9 cellular contexts compared by ENCODE assay signal in genomic region chr1:1359668-1360468, GRCh38. TPM values are rescaled to one million over a fixed set of nuclear protein-coding genes. Genes with fewer than 3 reads are reported as not detected.
DNase-seq lines count a peak whose midpoint lies in the region; ATAC-seq and TF ChIP-seq lines count a peak whose summit lies in the region.
"Had no signal": no experiment of that assay in that cellular context is flagged by ENCODE, and none has a peak within 500 bp of the region (broad histone marks: within the 10 kb centered on the region; RNA-seq: fewer than 3 reads in every experiment).

No MANE protein-coding gene starts in this region.

- DNase-seq in HCEC 1CT, result peak; percentile 46
- DNase-seq in astrocyte of the spinal cord (ENCODE audit: low read depth, low spot score), result peak; percentile 80
- peak; percentile 16 for DNase-seq in iPS-NIHi11 (ENCODE audit: low spot score)
- DNase-seq in stomach, result no peak
- DNase-seq in NCI-H1436 treated with DMSO at 0.1 percent for 48 hours (lab: John Stamatoyannopoulos, UW), result no peak
- DNase-seq in NCI-H1930 (lab: John Stamatoyannopoulos, UW), result no peak
- no peak for DNase-seq in HEK293T (ENCODE audit: extremely low spot score)
- DNase-seq: NCI-H1048 had no signal

- in situ Hi-C loops in astrocyte of the spinal cord (cut with HindIII; ENCODE audit: low sequenced_read_pairs), result no loop called here

- H3K27me3 ChIP-seq in stomach, result peaks cover 0 to 57% (median 27%) of the 10 kb centered on the region in 3 donors

- no peak for ATAC-seq in HG03520 (IDR thresholded peaks at IDR 0.05; ENCODE audit: unreplicated experiment)

- 44 to 64% (median 59%) methylated on average over 17 to 28 of the region's 28 CpGs for WGBS in stomach, 5 donors

- no peak for TF ChIP-seq POLR2A in stomach (IDR thresholded peaks at IDR 0.05)

- intact Hi-C loops in stomach (cut with DNase I; ENCODE audit: low total_unique reads), result no loop called here

- no peaks in the 10 kb centered on the region for H3K9me3 ChIP-seq in stomach

- H3K4me1 ChIP-seq in stomach, result peaks cover 42 to 71% (median 60%) of the 10 kb centered on the region in 4 donors

- H3K4me3 ChIP-seq in astrocyte of the spinal cord (ENCODE audit: low read depth, low read length), result no peak overlapping the region
- H3K4me3 ChIP-seq in stomach, result no peak overlapping the region

- no peak for TF ChIP-seq EP300 in stomach (IDR thresholded peaks at IDR 0.05)

- peaks cover 0 to 1% (median 0%) of the 10 kb centered on the region in 4 donors for H3K36me3 ChIP-seq in stomach

- H3K27ac ChIP-seq in stomach, result peak overlapping the region; percentile 30 to 89 (median 85)

- no peak for TF ChIP-seq CTCF in astrocyte of the spinal cord (IDR thresholded peaks at IDR 0.05; ENCODE audit: low read depth, low read length)
- TF ChIP-seq CTCF in stomach (IDR thresholded peaks at IDR 0.05), result no peak

- CTCF ChIA-PET in HEK293T (lab: Yijun Ruan, JAX), result no interaction called here

- POLR2A ChIA-PET in HEK293T (lab: Yijun Ruan, JAX), result no interaction called here

TF ChIP-seq in HEK293T, 16 proteins besides CTCF, POLR2A, EP300 and RAD21:
- TF ChIP-seq PKNOX1 (IDR thresholded peaks at IDR 0.05) (no peak), FOXM1 (IDR thresholded peaks at IDR 0.05; ENCODE audit: borderline replicate concordance) (no peak), FOXA1 (IDR thresholded peaks at IDR 0.05) (no peak), HDGF (IDR thresholded peaks at IDR 0.05; ENCODE audit: borderline replicate concordance) (no peak), ARNT (IDR thresholded peaks at IDR 0.05) (no peak), ELF4 (IDR thresholded peaks at IDR 0.05) (no peak), LEF1 (IDR thresholded peaks at IDR 0.05; ENCODE audit: borderline replicate concordance) (no peak), CTBP1 (IDR thresholded peaks at IDR 0.05; ENCODE audit: borderline replicate concordance) (no peak), NFRKB (IDR thresholded peaks at IDR 0.05) (no peak), BHLHE40 (IDR thresholded peaks at IDR 0.05; ENCODE audit: borderline replicate concordance) (no peak), SUZ12 (IDR thresholded peaks at IDR 0.05) (no peak), TARDBP (IDR thresholded peaks at IDR 0.05) (no peak), ZNF384 (IDR thresholded peaks at IDR 0.05) (no peak), SP1 (IDR thresholded peaks at IDR 0.05) (no peak), L3MBTL2 (conservative IDR thresholded peaks at IDR 0.05) (no peak), FOXK2 (IDR thresholded peaks at IDR 0.05) (no peak)

RNA-seq across cellular contexts. Expression of gene MXRA8, which starts 1.5 kb away (rescaled TPM):
- 100 to 1,000 TPM in 2 of 5 donors, 10 to 100 TPM in 3; 28.8 to 203 (median 65.6) TPM for total RNA-seq in stomach
- polyA plus RNA-seq in stomach, result 10 to 100 TPM; 23.3 to 33.8 (median 23.6) TPM

RNA-seq across cellular contexts. Expression of gene DVL1, which starts 10.7 kb away (rescaled TPM):
- total RNA-seq in stomach, result 100 to 1,000 TPM in 3 of 5 donors, 10 to 100 TPM in 2; 41.3 to 229 (median 143) TPM
- 10 to 100 TPM; 47.4 to 80.4 (median 64.0) TPM for polyA plus RNA-seq in stomach

RNA-seq across cellular contexts. Expression of gene AURKAIP1, which starts 15.1 kb away (rescaled TPM):
- total RNA-seq in stomach, result 100 to 1,000 TPM in 3 of 5 donors, 10 to 100 TPM in 2; 50.9 to 146 (median 104) TPM
- polyA plus RNA-seq in stomach, result 100 to 1,000 TPM; 244 to 281 (median 259) TPM

RNA-seq across cellular contexts. Expression of gene TAS1R3, which starts 28.8 kb away (rescaled TPM):
- total RNA-seq in stomach, result 10 to 100 TPM in 1 of 5 donors, under 1 TPM in 2, not detected in 2; 0.37 to 11.7 (median 0.43) TPM
- polyA plus RNA-seq in stomach, result under 1 TPM in 2 of 3 donors, not detected in 1; 0.10 to 0.31 TPM

RNA-seq across cellular contexts. Expression of gene CPTP, which starts 35.3 kb away (rescaled TPM):
- 100 to 1,000 TPM in 1 of 5 donors, 10 to 100 TPM in 2, 1 to 10 TPM in 2; 6.6 to 226 (median 12.3) TPM for total RNA-seq in stomach
- 10 to 100 TPM; 17.3 to 49.1 (median 28.4) TPM for polyA plus RNA-seq in stomach

Comparison
In these comparisons a context has a peak if more than half of its experiments do, and no peak if none do; other contexts are left out.
1. DNase-seq: peak in HCEC 1CT (single experiment), astrocyte of the spinal cord (single experiment) and iPS-NIHi11 (single experiment); none in stomach (single experiment), NCI-H1436 treated with DMSO at 0.1 percent for 48 hours (single experiment), NCI-H1930 (0 of 2) and HEK293T (single experiment).